Comparison of ENCODE assay signal across 8 cellular contexts in genomic region chr3:197748597-197749314, GRCh38. TPM values are rescaled to one million over a fixed set of nuclear protein-coding genes. Genes with fewer than 3 reads are reported as not detected.
DNase-seq lines count a peak whose midpoint lies in the region; ATAC-seq and TF ChIP-seq lines count a peak whose summit lies in the region.

No MANE protein-coding gene starts in this region.

- no peaks in the 10 kb centered on the region for H3K9me3 ChIP-seq in skeletal muscle tissue (ENCODE audit: control insufficient read depth in 3 of 3, low read length in 3 of 3)

- peak overlapping the region; percentile 92 to 94 for H3K27ac Mint-ChIP-seq in T-cell

- POLR2A ChIA-PET in T-cell (lab: Charles Lee), result interaction anchor here (0.6 kb wide), 4 partner anchors 10 to 61 kb away, joined by 3 to 4 read pairs (median 3); no protein-coding TSS in a partner anchor

- CTCF ChIA-PET in T-cell (lab: Charles Lee), result interaction anchor here (0.6 to 1.5 kb wide), 6 partner anchors 33 to 74 kb away, joined by 3 to 8 read pairs (median 4); partner anchors contain the start of gene LRCH3 (in 1 of the 2)

- no peaks in the 10 kb centered on the region for H3K9me3 Mint-ChIP-seq in T-cell

- ATAC-seq in T-cell (replicated peaks in 1 of 4), result no peak

- no peaks in the 10 kb centered on the region for H3K36me3 Mint-ChIP-seq in T-cell

- peaks cover 36 to 42% (median 37%) of the 10 kb centered on the region in 3 donors for H3K4me1 Mint-ChIP-seq in T-cell

- no peaks in the 10 kb centered on the region for H3K27me3 Mint-ChIP-seq in T-cell

- H3K4me3 Mint-ChIP-seq in T-cell, result peak overlapping the region; percentile 92 to 95 (median 93)

- no peak for TF ChIP-seq CTCF in foreskin fibroblast (IDR thresholded peaks at IDR 0.05; ENCODE audit: low read depth, low read length)

- H3K27ac ChIP-seq in skeletal muscle tissue (ENCODE audit: low read depth, low read length), result peak overlapping the region; percentile 99

- no peaks in the 10 kb centered on the region for H3K36me3 ChIP-seq in skeletal muscle tissue (ENCODE audit: control insufficient read depth in 3 of 3, insufficient read depth in 3 of 3, low read length in 3 of 3)

- peaks cover 23 to 42% (median 38%) of the 10 kb centered on the region in 3 donors for H3K4me1 ChIP-seq in skeletal muscle tissue (ENCODE audit: control insufficient read depth in 3 of 3, insufficient read depth in 3 of 3, low read length in 3 of 3)

- H3K27me3 ChIP-seq in skeletal muscle tissue (ENCODE audit: control insufficient read depth in 3 of 3, insufficient read depth in 3 of 3, low read length in 3 of 3), result no peaks in the 10 kb centered on the region

- H3K9ac ChIP-seq in skeletal muscle tissue (ENCODE audit: low read depth in 1 of 3, low read length in 3 of 3), result peak overlapping the region; percentile 81 to 98 (median 90)

- H3K4me3 ChIP-seq in foreskin fibroblast (ENCODE audit: low read depth in 1 of 2, low read length in 2 of 2), result peak overlapping the region; percentile 54 to 86
- peak overlapping the region; percentile 83 to 94 (median 92) for H3K4me3 ChIP-seq in skeletal muscle tissue (ENCODE audit: low read length in 3 of 3)

- DNase-seq in H4 (ENCODE audit: low spot score) (peak; percentile 18), T-cell (no peak), foreskin fibroblast (peak; percentile 55 to 71), iPS-NIHi7 (ENCODE audit: extremely low spot score) (no peak), RPMI8226 (no peak), glomerular visceral epithelial cell (ENCODE audit: extremely low spot score) (no peak), NOMO-1 treated with DMSO at 0.1 percent for 48 hours (lab: John Stamatoyannopoulos, UW; ENCODE audit: unreplicated experiment) (no peak)

RNA-seq across cellular contexts. Expression of gene FYTTD1, which starts 0.9 kb away (rescaled TPM):
- total RNA-seq in H4 (2014; rRNA removed; shearing (Covaris generic)), result 35.9 and 53.1 TPM in 2 replicates
- total RNA-seq in T-cell (10 to 100 TPM; 52.4 to 58.4 (median 55.6) TPM), skeletal muscle tissue (22.4 TPM)

RNA-seq across cellular contexts. Expression of gene RUBCN, which starts 12.1 kb away (rescaled TPM):
- 6.3 and 7.5 TPM in 2 replicates for total RNA-seq in H4 (2014; rRNA removed; shearing (Covaris generic))
- total RNA-seq in T-cell (10 to 100 TPM; 40.3 to 73.5 (median 64.7) TPM), skeletal muscle tissue (3.7 TPM)

RNA-seq across cellular contexts. Expression of gene LRCH3, which starts 42.3 kb away (rescaled TPM):
- total RNA-seq in H4 (2014; rRNA removed; shearing (Covaris generic)), result 15.9 and 21.9 TPM in 2 replicates
- total RNA-seq in T-cell (10 to 100 TPM; 51.4 to 75.1 (median 62.2) TPM), skeletal muscle tissue (48.0 TPM)

Comparison
In these comparisons a context has a peak if more than half of its experiments do, and no peak if none do; other contexts are left out.
1. DNase-seq: peak in H4 (single experiment) and foreskin fibroblast (2 of 2); none in T-cell (0 of 34), iPS-NIHi7 (single experiment), RPMI8226 (single experiment), glomerular visceral epithelial cell (single experiment) and NOMO-1 treated with DMSO at 0.1 percent for 48 hours (single experiment).